In the genomic region with DNA sequence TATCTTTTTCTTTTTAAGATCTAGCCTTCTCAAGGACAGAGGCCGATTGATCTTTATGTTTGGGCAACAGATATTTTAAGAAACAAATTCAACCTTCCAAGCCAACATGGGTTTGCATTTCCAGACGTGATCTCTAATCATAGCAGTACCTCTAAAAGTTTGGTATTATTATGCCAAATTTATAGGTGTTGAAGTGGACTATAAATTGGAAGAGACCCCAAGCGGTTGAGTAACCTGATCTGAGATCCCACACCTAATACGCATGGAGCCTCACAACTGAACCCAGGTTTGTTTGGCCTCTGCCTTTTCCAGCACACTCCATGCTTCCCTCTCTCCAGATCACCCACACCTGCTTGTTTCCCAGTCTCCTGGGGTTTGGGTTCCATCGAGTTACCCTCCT, we compare ENCODE assay signal across 28 cellular contexts.
DNase-seq lines count a peak whose midpoint lies in the region; ATAC-seq, FAIRE-seq and TF ChIP-seq lines count a peak whose summit lies in the region.
"Had no signal": no experiment of that assay in that cellular context is flagged by ENCODE, and none has a peak within 500 bp of the region (broad histone marks: within the 10 kb centered on the region; RNA-seq: fewer than 3 reads in every experiment).

No MANE protein-coding gene starts in this region.

- H3K4me3 ChIP-seq in left ventricle myocardium inferior (no peak overlapping the region), heart left ventricle (no peak overlapping the region), endothelial cell of umbilical vein (replicated peaks in 1 of 3; ENCODE audit: insufficient read depth in 1 of 3, low read depth in 1 of 3, low read length in 3 of 3) (no peak overlapping the region), mesenchymal stem cell (ENCODE audit: insufficient read depth in 1 of 2, low read depth in 1 of 2, low read length in 2 of 2) (no peak overlapping the region), esophagus muscularis mucosa (no peak overlapping the region), neural progenitor cell (no peak overlapping the region)
- H3K4me3 ChIP-seq: BLaER1, GM12878 had no signal

- peaks cover 4% of the 10 kb centered on the region for H3K27me3 Mint-ChIP-seq in neural progenitor cell (ENCODE audit: insufficient read depth, low read depth)
- H3K27me3 Mint-ChIP-seq: CD4-positive, alpha-beta memory T cell; CD4-positive, CD25-positive, alpha-beta regulatory T cell had no signal

- no TSS peak for BruUV-seq in endothelial cell of umbilical vein (replicated peaks; lab: Mats Ljungman, UMichigan)

- no peak for ATAC-seq in heart left ventricle
- ATAC-seq: GM12878 had no signal

- no peaks in the 10 kb centered on the region for H3F3A ChIP-seq in neural progenitor cell (ENCODE audit: low read depth)

- H4K20me1 ChIP-seq in endothelial cell of umbilical vein (replicated peaks; ENCODE audit: control insufficient read depth, extremely low read depth, insufficient read depth, low read length) (no peaks in the 10 kb centered on the region), neural progenitor cell (ENCODE audit: low read depth) (no peaks in the 10 kb centered on the region)
- H4K20me1 ChIP-seq: BLaER1 had no signal

- H3K27ac ChIP-seq in left ventricle myocardium inferior (replicated peaks), result peak overlapping the region; percentile 77
- peak overlapping the region in 5 of 12 donors; percentile 52 to 74 (median 60) for H3K27ac ChIP-seq in heart left ventricle
- H3K27ac ChIP-seq in endothelial cell of umbilical vein (ENCODE audit: insufficient read depth, low read depth, low read length), result peak overlapping the region; percentile 35
- H3K27ac ChIP-seq in mesenchymal stem cell (ENCODE audit: low read length, poor library complexity, severe bottlenecking), result no peak overlapping the region
- H3K27ac ChIP-seq in esophagus muscularis mucosa (replicated peaks in 1 of 4), result no peak overlapping the region
- no peak overlapping the region for H3K27ac ChIP-seq in neural progenitor cell
- H3K27ac ChIP-seq: BLaER1 had no signal

- TF ChIP-seq EP300 in esophagus muscularis mucosa (IDR thresholded peaks at IDR 0.05), result no peak

- H3K9me1 ChIP-seq in endothelial cell of umbilical vein (replicated peaks; ENCODE audit: control insufficient read depth, extremely low read depth, insufficient read depth, low read length), result no peaks in the 10 kb centered on the region

- H2BK12ac ChIP-seq in mesenchymal stem cell (ENCODE audit: low read length in 2 of 2), result no peak overlapping the region

- no peak overlapping the region for H3K18ac ChIP-seq in mesenchymal stem cell (ENCODE audit: low read depth in 1 of 2, low read length in 2 of 2)

- H3K79me2 ChIP-seq in endothelial cell of umbilical vein (ENCODE audit: control insufficient read depth, insufficient read depth, low read length), result no peaks in the 10 kb centered on the region
- no peaks in the 10 kb centered on the region for H3K79me2 ChIP-seq in neural progenitor cell (ENCODE audit: low read depth)

- H3K9ac ChIP-seq in endothelial cell of umbilical vein (replicated peaks; ENCODE audit: extremely low read depth, insufficient read depth, low read length) (no peak overlapping the region), mesenchymal stem cell (ENCODE audit: low read length) (no peak overlapping the region), neural progenitor cell (no peak overlapping the region)
- H3K9ac ChIP-seq: BLaER1 had no signal

- DNase-seq in left ventricle myocardium inferior (no peak), heart left ventricle (no peak), endothelial cell of umbilical vein (ENCODE audit: low read depth, low spot score) (no peak), mesenchymal stem cell (no peak), esophagus muscularis mucosa (ENCODE audit: extremely low spot score) (no peak), neural progenitor cell (ENCODE audit: low spot score) (no peak)
- no peak for DNase-seq in activated CD4-positive, alpha-beta T cell treated with anti-CD3 and anti-CD28 coated beads for 1 hour
- DNase-seq: 8988T; ACHN; BE2C; C1 segment of cervical spinal cord; CD4-positive, alpha-beta memory T cell; CD4-positive, CD25-positive, alpha-beta regulatory T cell; CD8-positive, alpha-beta memory T cell; COR-L47; DMS 273 treated with DMSO at 0.1 percent for 48 hours; DMS153; DMS53; DMS79; DND-41; EL; GDM1 had no signal

- H2BK120ac ChIP-seq in mesenchymal stem cell (ENCODE audit: low read depth, low read length), result no peak overlapping the region

- H3K4me2 ChIP-seq in endothelial cell of umbilical vein (ENCODE audit: insufficient read depth, low read length) (no peak overlapping the region), mesenchymal stem cell (ENCODE audit: low read length, poor library complexity, severe bottlenecking) (no peak overlapping the region), neural progenitor cell (no peak overlapping the region)
- H3K4me2 ChIP-seq: BLaER1 had no signal

- no peak overlapping the region for H2BK5ac ChIP-seq in mesenchymal stem cell (ENCODE audit: low read depth, low read length, poor library complexity, severe bottlenecking)

- H3K79me1 ChIP-seq in mesenchymal stem cell (replicated peaks; ENCODE audit: low read length, poor library complexity, severe bottlenecking), result no peaks in the 10 kb centered on the region

- no peaks in the 10 kb centered on the region for H3K27me3 ChIP-seq in left ventricle myocardium inferior (ENCODE audit: low read depth)
- H3K27me3 ChIP-seq in heart left ventricle, result no peaks in the 10 kb centered on the region
- H3K27me3 ChIP-seq in endothelial cell of umbilical vein (ENCODE audit: control insufficient read depth in 2 of 2, insufficient read depth in 2 of 2, low read length in 2 of 2), result no peaks in the 10 kb centered on the region
- peaks cover 0 to 16% of the 10 kb centered on the region in 2 experiments for H3K27me3 ChIP-seq in mesenchymal stem cell (ENCODE audit: control insufficient read depth in 1 of 2, insufficient read depth in 1 of 2, low read length in 2 of 2)
- H3K27me3 ChIP-seq in esophagus muscularis mucosa, result no peaks in the 10 kb centered on the region
- H3K27me3 ChIP-seq in neural progenitor cell, result no peaks in the 10 kb centered on the region
- H3K27me3 ChIP-seq: BE2C, BLaER1 had no signal

- POLR2A ChIA-PET in endothelial cell of umbilical vein (lab: Charles Lee), result no interaction called here

- H4K8ac ChIP-seq in mesenchymal stem cell (ENCODE audit: low read length), result no peak overlapping the region

- no peak for FAIRE-seq in endothelial cell of umbilical vein (lab: Jason Lieb, UNC)
- FAIRE-seq: A204.1, GM12878, GM12892, GM18507 had no signal

- H2AFZ ChIP-seq in endothelial cell of umbilical vein (ENCODE audit: low read depth, low read length) (no peak overlapping the region), mesenchymal stem cell (ENCODE audit: low read depth, low read length) (no peak overlapping the region), neural progenitor cell (replicated peaks) (no peak overlapping the region)

- TF ChIP-seq CTCF in left ventricle myocardium inferior (IDR thresholded peaks at IDR 0.05; ENCODE audit: borderline replicate concordance), result no peak
- TF ChIP-seq CTCF in heart left ventricle (IDR thresholded peaks at IDR 0.05), result no peak
- no peak for TF ChIP-seq CTCF in endothelial cell of umbilical vein (IDR thresholded peaks at IDR 0.05; ENCODE audit: extremely low read depth in 1 of 2, insufficient read depth in 1 of 2, low read depth in 1 of 2, low read length in 2 of 2)
- no peak for TF ChIP-seq CTCF in esophagus muscularis mucosa (IDR thresholded peaks at IDR 0.05)
- no peak for TF ChIP-seq CTCF in neural progenitor cell (IDR thresholded peaks at IDR 0.05)

- TF ChIP-seq POLR2A in heart left ventricle (IDR thresholded peaks at IDR 0.05), result no peak
- TF ChIP-seq POLR2A in endothelial cell of umbilical vein (IDR thresholded peaks at IDR 0.05; ENCODE audit: low read depth, low read length), result no peak
- no peak for TF ChIP-seq POLR2A in esophagus muscularis mucosa (IDR thresholded peaks at IDR 0.05; ENCODE audit: low read depth)

- no peak overlapping the region for H3K4ac ChIP-seq in mesenchymal stem cell (ENCODE audit: low read depth in 1 of 2, low read length in 2 of 2)

- H3K23ac ChIP-seq in mesenchymal stem cell (ENCODE audit: low read length in 2 of 2), result no peak overlapping the region

- no peak overlapping the region for H3K14ac ChIP-seq in mesenchymal stem cell (ENCODE audit: low read length in 2 of 2)

- peak overlapping the region; percentile 1 for H2AK5ac ChIP-seq in mesenchymal stem cell (ENCODE audit: low read length, severe bottlenecking)

- no peak overlapping the region for H2BK15ac ChIP-seq in mesenchymal stem cell (ENCODE audit: low read depth, poor library complexity, severe bottlenecking)

- peaks cover 8% of the 10 kb centered on the region for H3K9me3 Mint-ChIP-seq in neural progenitor cell
- H3K9me3 Mint-ChIP-seq: CD4-positive, alpha-beta memory T cell had no signal

- no peak overlapping the region for H4K91ac ChIP-seq in mesenchymal stem cell (ENCODE audit: low read length)

- CTCF ChIA-PET in endothelial cell of umbilical vein (lab: Charles Lee), result interaction anchor here (1.0 to 2.1 kb wide), 2 partner anchors 12 to 26 kb away, joined by 4 to 7 read pairs; no protein-coding TSS in a partner anchor

- H3K4me3 Mint-ChIP-seq in neural progenitor cell, result no peak overlapping the region
- H3K4me3 Mint-ChIP-seq: CD14-positive monocyte; CD4-positive, alpha-beta memory T cell; CD8-positive, alpha-beta memory T cell had no signal

- no peak overlapping the region for H3K27ac Mint-ChIP-seq in neural progenitor cell
- H3K27ac Mint-ChIP-seq: CD14-positive monocyte; CD4-positive, alpha-beta memory T cell; CD4-positive, CD25-positive, alpha-beta regulatory T cell; CD8-positive, alpha-beta memory T cell had no signal

- H3K9me3 ChIP-seq in left ventricle myocardium inferior (replicated peaks) (no peaks in the 10 kb centered on the region), heart left ventricle (no peaks in the 10 kb centered on the region), endothelial cell of umbilical vein (replicated peaks; ENCODE audit: control insufficient read depth, insufficient read depth, low read length) (no peaks in the 10 kb centered on the region), mesenchymal stem cell (ENCODE audit: control insufficient read depth, low read length) (no peaks in the 10 kb centered on the region), esophagus muscularis mucosa (no peaks in the 10 kb centered on the region), neural progenitor cell (ENCODE audit: low read depth) (no peaks in the 10 kb centered on the region)
- H3K9me3 ChIP-seq: BE2C, BLaER1 had no signal

- dilution Hi-C loops in endothelial cell of umbilical vein (cut with MboI; ENCODE audit: extremely low pct_ligation_motif_present, low sequenced_read_pairs), result no loop called here

- H3K4me1 Mint-ChIP-seq in neural progenitor cell, result peaks cover 4% of the 10 kb centered on the region
- H3K4me1 Mint-ChIP-seq: CD14-positive monocyte; CD4-positive, alpha-beta memory T cell; CD4-positive, CD25-positive, alpha-beta regulatory T cell; CD8-positive, alpha-beta memory T cell had no signal

- H3K36me3 ChIP-seq in left ventricle myocardium inferior, result no peaks in the 10 kb centered on the region
- H3K36me3 ChIP-seq in heart left ventricle, result no peaks in the 10 kb centered on the region
- no peaks in the 10 kb centered on the region for H3K36me3 ChIP-seq in endothelial cell of umbilical vein (ENCODE audit: control insufficient read depth in 2 of 2, extremely low read depth in 1 of 2, insufficient read depth in 2 of 2, low read length in 2 of 2)
- peaks cover 0 to 4% of the 10 kb centered on the region in 2 experiments for H3K36me3 ChIP-seq in mesenchymal stem cell (ENCODE audit: control insufficient read depth in 1 of 2, insufficient read depth in 2 of 2, low read depth in 1 of 2, low read length in 2 of 2)
- no peaks in the 10 kb centered on the region for H3K36me3 ChIP-seq in esophagus muscularis mucosa
- no peaks in the 10 kb centered on the region for H3K36me3 ChIP-seq in neural progenitor cell
- H3K36me3 ChIP-seq: BE2C, BLaER1 had no signal

- H3K36me3 Mint-ChIP-seq in neural progenitor cell, result no peaks in the 10 kb centered on the region
- H3K36me3 Mint-ChIP-seq: CD14-positive monocyte; CD4-positive, alpha-beta memory T cell; CD4-positive, CD25-positive, alpha-beta regulatory T cell; CD8-positive, alpha-beta memory T cell had no signal

- WGBS in heart left ventricle, 4 donors, result 92 to 94% (median 93%) methylated on average over 5 of the region's 5 CpGs
- WGBS in mesenchymal stem cell, result over 99% methylated on average over 4 of the region's 5 CpGs
- WGBS in esophagus muscularis mucosa, result 90% methylated on average over 5 of the region's 5 CpGs

- intact Hi-C loops in left ventricle myocardium inferior (cut with micrococcal nuclease) (no loop called here), heart left ventricle (cut with DNase I) (no loop called here), endothelial cell of umbilical vein (cut with micrococcal nuclease) (loop anchor here (2.0 kb wide), 2 partner anchors 47 to 231 kb away; no protein-coding TSS in a partner anchor), esophagus muscularis mucosa (cut with DNase I) (no loop called here)

- H3K4me1 ChIP-seq in left ventricle myocardium inferior, result peaks cover 42% of the 10 kb centered on the region
- H3K4me1 ChIP-seq in heart left ventricle, result peaks cover 0 to 33% (median 17%) of the 10 kb centered on the region in 12 donors
- peaks cover 46% of the 10 kb centered on the region for H3K4me1 ChIP-seq in endothelial cell of umbilical vein (ENCODE audit: control insufficient read depth, extremely low read depth, insufficient read depth, low read length)
- H3K4me1 ChIP-seq in mesenchymal stem cell (ENCODE audit: control insufficient read depth, insufficient read depth, low read depth, low read length), result peaks cover 6% of the 10 kb centered on the region
- peaks cover 10 to 25% (median 19%) of the 10 kb centered on the region in 4 donors for H3K4me1 ChIP-seq in esophagus muscularis mucosa
- no peaks in the 10 kb centered on the region for H3K4me1 ChIP-seq in neural progenitor cell
- H3K4me1 ChIP-seq: BE2C, BLaER1 had no signal

Comparison
In these comparisons a context has a peak if more than half of its experiments do, and no peak if none do; other contexts are left out.
1. H3K27ac ChIP-seq: peak in left ventricle myocardium inferior (single experiment) and endothelial cell of umbilical vein (single experiment); none in mesenchymal stem cell (single experiment), esophagus muscularis mucosa (0 of 4) and neural progenitor cell (single experiment).